ENCODE assay signal across 8 cellular contexts in genomic region chr5:172452398-172453205, GRCh38. TPM values are rescaled to one million over a fixed set of nuclear protein-coding genes. Genes with fewer than 3 reads are reported as not detected.
DNase-seq lines count a peak whose midpoint lies in the region; ATAC-seq and TF ChIP-seq lines count a peak whose summit lies in the region.

No MANE protein-coding gene starts in this region.

- no peak overlapping the region for H3K27ac Mint-ChIP-seq in activated CD8-positive, alpha-beta T cell treated with anti-CD3 and anti-CD28 coated beads, Interleukin-2, amount 10 ng/mL, durations not matched to agents 7 days and 5 days

- ATAC-seq in activated CD8-positive, alpha-beta T cell treated with anti-CD3 and anti-CD28 coated beads, Interleukin-2, amount 10 ng/mL, durations not matched to agents 7 days and 5 days: no peak
- no peak for ATAC-seq in GM19455 (IDR thresholded peaks at IDR 0.05; ENCODE audit: unreplicated experiment)

- POLR2A ChIA-PET in activated CD8-positive, alpha-beta T cell treated with anti-CD3 and anti-CD28 coated beads, Interleukin-2, amount 10 ng/mL, durations not matched to agents 7 days and 5 days (lab: Charles Lee): interaction anchor here (1.3 kb wide), 1 partner anchor 8 kb away, joined by 3 read pairs; no protein-coding TSS in a partner anchor

- TF ChIP-seq POLR2A in prostate gland (IDR thresholded peaks at IDR 0.05): no peak

- no peaks in the 10 kb centered on the region for H3K36me3 Mint-ChIP-seq in activated CD8-positive, alpha-beta T cell treated with anti-CD3 and anti-CD28 coated beads, Interleukin-2, amount 10 ng/mL, durations not matched to agents 7 days and 5 days (ENCODE audit: low read depth)

- peak overlapping the region; percentile 80 to 92 for H3K4me3 ChIP-seq in prostate gland

- H3K36me3 ChIP-seq in prostate gland: no peaks in the 10 kb centered on the region

- peak overlapping the region; percentile 81 to 85 for H3K27ac ChIP-seq in prostate gland

- peaks cover 5% of the 10 kb centered on the region for H3K4me1 ChIP-seq in prostate gland (replicated peaks)

- H3K4me1 Mint-ChIP-seq in activated CD8-positive, alpha-beta T cell treated with anti-CD3 and anti-CD28 coated beads, Interleukin-2, amount 10 ng/mL, durations not matched to agents 7 days and 5 days (ENCODE audit: low read depth): peaks cover 8% of the 10 kb centered on the region

- intact Hi-C loops in cardiac septum (cut with DNase I) (loop anchor here (2.0 to 5.0 kb wide), 2 partner anchors 34 to 170 kb away; partner anchors contain the start of gene UBTD2), prostate gland (cut with DNase I) (loop anchor here (5.0 to 10.0 kb wide), 2 partner anchors 40 to 168 kb away; partner anchors contain the start of gene UBTD2)

- no peak for TF ChIP-seq CTCF in prostate gland (IDR thresholded peaks at IDR 0.05)

- CTCF ChIA-PET in activated CD8-positive, alpha-beta T cell treated with anti-CD3 and anti-CD28 coated beads, Interleukin-2, amount 10 ng/mL, durations not matched to agents 7 days and 5 days (lab: Charles Lee): interaction anchor here (0.6 to 4.0 kb wide), 11 partner anchors 9 to 550 kb away, joined by 3 to 39 read pairs (median 4); no protein-coding TSS in a partner anchor

- H3K4me3 Mint-ChIP-seq in activated CD8-positive, alpha-beta T cell treated with anti-CD3 and anti-CD28 coated beads, Interleukin-2, amount 10 ng/mL, durations not matched to agents 7 days and 5 days: peak overlapping the region; percentile 56

- peaks cover 40% of the 10 kb centered on the region for H3K27me3 Mint-ChIP-seq in activated CD8-positive, alpha-beta T cell treated with anti-CD3 and anti-CD28 coated beads, Interleukin-2, amount 10 ng/mL, durations not matched to agents 7 days and 5 days (ENCODE audit: low read depth)

- H3K9me3 Mint-ChIP-seq in activated CD8-positive, alpha-beta T cell treated with anti-CD3 and anti-CD28 coated beads, Interleukin-2, amount 10 ng/mL, durations not matched to agents 7 days and 5 days (ENCODE audit: insufficient read depth): no peaks in the 10 kb centered on the region

- WGBS in prostate gland: 30% methylated on average over 18 of the region's 18 CpGs

- DNase-seq in DMS 273 (lab: John Stamatoyannopoulos, UW; ENCODE audit: unreplicated experiment) (peak; percentile 52), DMS 273 treated with DMSO at 0.1 percent for 48 hours (lab: John Stamatoyannopoulos, UW) (no peak), cardiac septum (ENCODE audit: low spot score) (peak; percentile 75), prostate gland (ENCODE audit: low spot score) (peak; percentile 51), COLO668 (lab: John Stamatoyannopoulos, UW; ENCODE audit: unreplicated experiment) (no peak)
- no peak for DNase-seq in activated CD8-positive, alpha-beta T cell treated with anti-CD3 and anti-CD28 coated beads, Interleukin-2, amount 10 ng/mL, durations not matched to agents 7 days and 5 days
- DNase-seq in activated CD4-positive, alpha-beta T cell treated with anti-CD3 and anti-CD28 coated beads for 48 hours: no peak

- no peaks in the 10 kb centered on the region for H3K9me3 ChIP-seq in prostate gland

- H3K27me3 ChIP-seq in prostate gland (replicated peaks; ENCODE audit: insufficient read depth): no peaks in the 10 kb centered on the region

RNA-seq across cellular contexts. Expression of gene SH3PXD2B, which starts 1.7 kb away (rescaled TPM):
- under 1 TPM; 0.21 to 0.23 TPM for total RNA-seq in activated CD8-positive, alpha-beta T cell treated with anti-CD3 and anti-CD28 coated beads, Interleukin-2, amount 10 ng/mL, durations not matched to agents 7 days and 5 days
- total RNA-seq in cardiac septum: 5.1 TPM
- 10 to 100 TPM; 15.8 to 38.0 TPM for total RNA-seq in prostate gland

Comparison
In these comparisons a context has a peak if more than half of its experiments do, and no peak if none do; other contexts are left out.
1. DNase-seq: peak in DMS 273 (single experiment), cardiac septum (single experiment) and prostate gland (single experiment); none in DMS 273 treated with DMSO at 0.1 percent for 48 hours (single experiment), activated CD8-positive, alpha-beta T cell treated with anti-CD3 and anti-CD28 coated beads, Interleukin-2, amount 10 ng/mL, durations not matched to agents 7 days and 5 days (single experiment), COLO668 (single experiment) and activated CD4-positive, alpha-beta T cell treated with anti-CD3 and anti-CD28 coated beads for 48 hours (single experiment).